Comparison of ENCODE assay signal across 18 cellular contexts in genomic region chr10:24262929-24263653, GRCh38. TPM values are rescaled to one million over a fixed set of nuclear protein-coding genes. Genes with fewer than 3 reads are reported as not detected.
DNase-seq lines count a peak whose midpoint lies in the region; ATAC-seq and TF ChIP-seq lines count a peak whose summit lies in the region.
"Had no signal": no experiment of that assay in that cellular context is flagged by ENCODE, and none has a peak within 500 bp of the region (broad histone marks: within the 10 kb centered on the region; RNA-seq: fewer than 3 reads in every experiment).

No MANE protein-coding gene starts in this region.

- H3K4me2 ChIP-seq in smooth muscle cell: peak overlapping the region; percentile 69

- H3K9me3 ChIP-seq in smooth muscle cell (replicated peaks; ENCODE audit: low read depth): no peaks in the 10 kb centered on the region
- no peaks in the 10 kb centered on the region for H3K9me3 ChIP-seq in esophagus muscularis mucosa
- H3K9me3 ChIP-seq: SJSA1 had no signal

- peaks cover 5% of the 10 kb centered on the region for H4K20me1 ChIP-seq in smooth muscle cell (ENCODE audit: low read depth)

- no peak overlapping the region for H3K9ac ChIP-seq in smooth muscle cell (ENCODE audit: low read depth)

- H3K36me3 ChIP-seq in smooth muscle cell (ENCODE audit: low read depth): no peaks in the 10 kb centered on the region
- H3K36me3 ChIP-seq in esophagus muscularis mucosa: peaks cover 0 to 10% (median 0%) of the 10 kb centered on the region in 4 donors
- H3K36me3 ChIP-seq: SJSA1 had no signal

- DNase-seq in epithelial cell of esophagus (ENCODE audit: low read depth) (peak; percentile 61), islet precursor cell (peak; percentile 76), smooth muscle cell (lab: John Stamatoyannopoulos, UW; ENCODE audit: unreplicated experiment) (no peak), esophagus muscularis mucosa (ENCODE audit: extremely low spot score) (no peak), coronary artery (ENCODE audit: low spot score) (no peak)
- DNase-seq: activated CD4-positive, CD25-positive, alpha-beta regulatory T cell treated with anti-CD3 and anti-CD28 coated beads, Interleukin-2, amount 50 U/mL, for 72 hours; AML-193; Calu3; central memory CD4-positive, alpha-beta T cell; effector CD8-positive, alpha-beta T cell; KG1; NCI-H526 treated with DMSO at 0.1 percent for 48 hours; stimulated activated CD4-positive, alpha-beta T cell treated with anti-CD3 and anti-CD28 coated beads, Interleukin-4, amount 100 ng/mL, for 1 hour; T-helper 9 cell had no signal

- H3K4me1 ChIP-seq in smooth muscle cell (ENCODE audit: low read depth) (peaks cover 11% of the 10 kb centered on the region), esophagus muscularis mucosa (peaks cover 8 to 30% (median 15%) of the 10 kb centered on the region in 4 donors)
- H3K4me1 ChIP-seq: SJSA1 had no signal

- H3K27me3 ChIP-seq in smooth muscle cell (ENCODE audit: low read depth) (no peaks in the 10 kb centered on the region), esophagus muscularis mucosa (no peaks in the 10 kb centered on the region)
- H3K27me3 ChIP-seq: SJSA1 had no signal

- no peaks in the 10 kb centered on the region for H3F3A ChIP-seq in smooth muscle cell (ENCODE audit: low read depth)

- ATAC-seq in GM19452 (IDR thresholded peaks at IDR 0.05; ENCODE audit: unreplicated experiment): no peak
- no peak for ATAC-seq in GM19455 (IDR thresholded peaks at IDR 0.05; ENCODE audit: unreplicated experiment)

- H3K79me2 ChIP-seq in smooth muscle cell (ENCODE audit: low read depth): peaks cover 23% of the 10 kb centered on the region

- 18% methylated on average over 8 of the region's 8 CpGs for WGBS in smooth muscle cell (ENCODE audit: low lambda C conversion rate)
- WGBS in esophagus muscularis mucosa: 56% methylated on average over 8 of the region's 8 CpGs

- H3K4me3 ChIP-seq in epithelial cell of esophagus (ENCODE audit: low read length): no peak overlapping the region
- H3K4me3 ChIP-seq in smooth muscle cell: no peak overlapping the region
- H3K4me3 ChIP-seq in esophagus muscularis mucosa: no peak overlapping the region
- H3K4me3 ChIP-seq in coronary artery: no peak overlapping the region
- H3K4me3 ChIP-seq: SJSA1 had no signal

- TF ChIP-seq CTCF in VCaP (conservative IDR thresholded peaks at IDR 0.05) (no peak), epithelial cell of esophagus (IDR thresholded peaks at IDR 0.05; ENCODE audit: insufficient read depth, low read depth, low read length, missing control alignments) (no peak), smooth muscle cell (IDR thresholded peaks at IDR 0.05; ENCODE audit: borderline replicate concordance, insufficient read depth, poor library complexity, severe bottlenecking) (no peak), esophagus muscularis mucosa (IDR thresholded peaks at IDR 0.05) (no peak), coronary artery (IDR thresholded peaks at IDR 0.05) (no peak)

- no peak overlapping the region for H2AFZ ChIP-seq in smooth muscle cell (ENCODE audit: low read depth)

- H3K27ac ChIP-seq in VCaP: peak overlapping the region; percentile 44; the same call in 1 of the 2 replicates
- peak overlapping the region; percentile 48 for H3K27ac ChIP-seq in smooth muscle cell (ENCODE audit: low read depth)
- H3K27ac ChIP-seq in esophagus muscularis mucosa (replicated peaks in 1 of 4): peak overlapping the region in 2 of 4 donors; percentile 7 to 11
- peak overlapping the region in 1 of 2 donors; percentile 60 for H3K27ac ChIP-seq in coronary artery
- H3K27ac ChIP-seq: SJSA1 had no signal

- no peak for TF ChIP-seq EP300 in esophagus muscularis mucosa (IDR thresholded peaks at IDR 0.05)

- TF ChIP-seq POLR2A in esophagus muscularis mucosa (IDR thresholded peaks at IDR 0.05; ENCODE audit: low read depth): no peak

- intact Hi-C loops in esophagus muscularis mucosa (cut with DNase I): no loop called here

RNA-seq across cellular contexts. Expression of gene KIAA1217, which starts 54.2 kb away (rescaled TPM):
- total RNA-seq in smooth muscle cell: 52.3 and 68.8 TPM in 2 replicates
- polyA plus RNA-seq in smooth muscle cell: 43.3 and 69.4 TPM in 2 replicates
- total RNA-seq in esophagus muscularis mucosa: 10 to 100 TPM; 10.1 to 15.9 (median 12.5) TPM

Comparison
In these comparisons a context has a peak if more than half of its experiments do, and no peak if none do; other contexts are left out.
1. DNase-seq: peak in epithelial cell of esophagus (single experiment) and islet precursor cell (single experiment); none in smooth muscle cell (single experiment), esophagus muscularis mucosa (single experiment) and coronary artery (single experiment).